In genomic region chrX:12970691-12971202, GRCh38 we compare ENCODE assay signal across 7 cellular contexts. TPM values are rescaled to one million over a fixed set of nuclear protein-coding genes. Genes with fewer than 3 reads are reported as not detected.
DNase-seq lines count a peak whose midpoint lies in the region; ATAC-seq and TF ChIP-seq lines count a peak whose summit lies in the region.

No MANE protein-coding gene starts in this region.

- H3K36me3 Mint-ChIP-seq in activated naive CD4-positive, alpha-beta T cell treated with anti-CD3 and anti-CD28 coated beads, Interleukin-2, amount 10 ng/mL, durations not matched to agents 7 days and 5 days, result peaks cover 36% of the 10 kb centered on the region

- peak overlapping the region; percentile 31 for H3K4me3 ChIP-seq in GM12875 (ENCODE audit: low read depth, low read length)
- H3K4me3 ChIP-seq in heart left ventricle, result peak overlapping the region in 7 of 12 donors; percentile 14 to 38 (median 25)
- no peak overlapping the region for H3K4me3 ChIP-seq in prostate gland

- H3K4me3 Mint-ChIP-seq in activated naive CD4-positive, alpha-beta T cell treated with anti-CD3 and anti-CD28 coated beads, Interleukin-2, amount 10 ng/mL, durations not matched to agents 7 days and 5 days, result peak overlapping the region; percentile 90

- intact Hi-C loops in heart left ventricle (cut with DNase I), result loop anchor here in 9 of 10 donors (1.0 to 10.0 kb wide), 16 partner anchors 64 to 518 kb away; no protein-coding TSS in a partner anchor
- intact Hi-C loops in prostate gland (cut with DNase I), result loop anchor here (2.0 to 5.0 kb wide), 2 partner anchors 122 to 516 kb away; no protein-coding TSS in a partner anchor

- ATAC-seq in heart left ventricle (peak; percentile 19 to 59 (median 42)), HG03175 (IDR thresholded peaks at IDR 0.05; ENCODE audit: unreplicated experiment) (no peak)

- peaks cover 0 to 16% (median 0%) of the 10 kb centered on the region in 9 donors for H3K27me3 ChIP-seq in heart left ventricle
- no peaks in the 10 kb centered on the region for H3K27me3 ChIP-seq in prostate gland (replicated peaks; ENCODE audit: insufficient read depth)

- H3K4me1 ChIP-seq in heart left ventricle, result peaks cover 0 to 58% (median 7%) of the 10 kb centered on the region in 12 donors
- no peaks in the 10 kb centered on the region for H3K4me1 ChIP-seq in prostate gland (replicated peaks)

- peaks cover 55% of the 10 kb centered on the region for H3K4me1 Mint-ChIP-seq in activated naive CD4-positive, alpha-beta T cell treated with anti-CD3 and anti-CD28 coated beads, Interleukin-2, amount 10 ng/mL, durations not matched to agents 7 days and 5 days

- H3K27me3 Mint-ChIP-seq in activated naive CD4-positive, alpha-beta T cell treated with anti-CD3 and anti-CD28 coated beads, Interleukin-2, amount 10 ng/mL, durations not matched to agents 7 days and 5 days, result peaks cover 10% of the 10 kb centered on the region

- TF ChIP-seq POLR2A in heart left ventricle (IDR thresholded peaks at IDR 0.05) (no peak), prostate gland (IDR thresholded peaks at IDR 0.05) (no peak)

- TF ChIP-seq CTCF in GM12875 (IDR thresholded peaks at IDR 0.05; ENCODE audit: borderline replicate concordance, insufficient read depth, low read depth, low read length) (no peak), heart left ventricle (IDR thresholded peaks at IDR 0.05) (peak; percentile 18 to 70 (median 52)), prostate gland (IDR thresholded peaks at IDR 0.05) (peak in 2 of 4 experiments; percentile 34 to 45)

- H3K27ac ChIP-seq in heart left ventricle (peak overlapping the region; percentile 64 to 99 (median 94)), prostate gland (peak overlapping the region; percentile 8 to 30)

- peak; percentile 48 for DNase-seq in NCI-H2227 (lab: John Stamatoyannopoulos, UW; ENCODE audit: unreplicated experiment)
- peak; percentile 62 for DNase-seq in activated naive CD4-positive, alpha-beta T cell treated with anti-CD3 and anti-CD28 coated beads, Interleukin-2, amount 10 ng/mL, durations not matched to agents 7 days and 5 days
- DNase-seq in heart left ventricle, result no peak
- no peak for DNase-seq in prostate gland (ENCODE audit: low spot score)
- DNase-seq in A172 (ENCODE audit: low spot score), result no peak

- WGBS in heart left ventricle, 4 donors, result 18 to 36% (median 30%) methylated on average over 11 of the region's 11 CpGs
- WGBS in prostate gland, result 37% methylated on average over 11 of the region's 11 CpGs

- no peaks in the 10 kb centered on the region for H3K9me3 Mint-ChIP-seq in activated naive CD4-positive, alpha-beta T cell treated with anti-CD3 and anti-CD28 coated beads, Interleukin-2, amount 10 ng/mL, durations not matched to agents 7 days and 5 days

- peaks cover 0 to 4% (median 0%) of the 10 kb centered on the region in 12 donors for H3K9me3 ChIP-seq in heart left ventricle
- H3K9me3 ChIP-seq in prostate gland, result no peaks in the 10 kb centered on the region

- H3K27ac Mint-ChIP-seq in activated naive CD4-positive, alpha-beta T cell treated with anti-CD3 and anti-CD28 coated beads, Interleukin-2, amount 10 ng/mL, durations not matched to agents 7 days and 5 days, result peak overlapping the region; percentile 97

- H3K36me3 ChIP-seq in heart left ventricle (peaks cover 0 to 5% (median 0%) of the 10 kb centered on the region in 9 donors), prostate gland (no peaks in the 10 kb centered on the region)

- CTCF ChIA-PET in activated naive CD4-positive, alpha-beta T cell treated with anti-CD3 and anti-CD28 coated beads, Interleukin-2, amount 10 ng/mL, durations not matched to agents 7 days and 5 days (lab: Charles Lee), result interaction anchor here (0.6 to 4.1 kb wide), 9 partner anchors 13 to 281 kb away, joined by 3 to 19 read pairs (median 5); no protein-coding TSS in a partner anchor

RNA-seq across cellular contexts. Expression of gene TMSB4X, which starts 4.2 kb away (rescaled TPM):
- total RNA-seq in heart left ventricle (1,000 to 10,000 TPM in 4 of 9 donors, 100 to 1,000 TPM in 5; 689 to 3,543 (median 935) TPM), prostate gland (1,000 to 10,000 TPM; 1,116 to 1,330 TPM)
- polyA plus RNA-seq in heart left ventricle, result 1,000 to 10,000 TPM; 1,893 to 1,976 TPM
- 16,491 and 16,946 TPM in 2 replicates for total RNA-seq in A172 (2014; rRNA removed; shearing (Covaris generic))

Comparison
In these comparisons a context has a peak if more than half of its experiments do, and no peak if none do; other contexts are left out.
1. H3K4me3 ChIP-seq: peak in GM12875 (single experiment) and heart left ventricle (7 of 12); none in prostate gland (0 of 2).
2. DNase-seq: peak in NCI-H2227 (single experiment) and activated naive CD4-positive, alpha-beta T cell treated with anti-CD3 and anti-CD28 coated beads, Interleukin-2, amount 10 ng/mL, durations not matched to agents 7 days and 5 days (single experiment); none in heart left ventricle (0 of 5), prostate gland (single experiment) and A172 (single experiment).